In the genomic region with DNA sequence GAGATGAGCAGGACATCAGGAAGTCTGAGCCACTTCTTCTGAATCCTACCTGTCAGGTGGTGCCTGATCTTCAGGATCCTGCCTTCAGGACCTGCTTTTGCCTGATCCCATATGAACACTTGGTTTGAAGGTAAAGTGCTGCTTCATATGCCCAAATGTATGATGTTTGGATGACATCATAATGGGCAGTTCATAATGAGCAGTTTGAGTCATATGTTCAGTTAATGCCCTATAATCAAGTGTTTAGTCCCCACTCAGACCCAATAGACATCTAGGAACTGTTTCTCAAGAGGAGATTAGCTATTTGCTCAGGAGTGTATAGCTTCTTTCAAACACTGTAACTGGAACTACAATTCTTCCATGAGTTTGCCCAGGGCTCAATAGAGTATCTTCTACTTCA, we compare ENCODE assay signal across 21 cellular contexts.
"Had no signal": no experiment of that assay in that cellular context is flagged by ENCODE, and none has a peak within 500 bp of the region (broad histone marks: within the 10 kb centered on the region; RNA-seq: fewer than 3 reads in every experiment).

No MANE protein-coding gene starts in this region.

- H3K9me3 ChIP-seq: esophagus squamous epithelium, gastrocnemius medialis, lower lobe of right lung, mucosa of descending colon had no signal

- H3K9me3 Mint-ChIP-seq: effector memory CD8-positive, alpha-beta T cell; endodermal cell; mesothelial cell of epicardium had no signal

- H3K27ac ChIP-seq: epithelial cell of prostate, esophagus squamous epithelium, gastrocnemius medialis, heart right ventricle, left lung, lower lobe of right lung had no signal

- H3K36me3 Mint-ChIP-seq: mesothelial cell of epicardium, naive B cell had no signal

- H3K27ac Mint-ChIP-seq: dendritic cell treated with granulocyte-macrophage colony-stimulating factor and Interleukin-4, amounts not matched to agents 40 ng/mL and 50 ng/mL, for 4 days; effector memory CD8-positive, alpha-beta T cell; endodermal cell; mesothelial cell of epicardium; naive B cell had no signal

- DNase-seq: cortex of kidney; effector CD8-positive, alpha-beta T cell; effector memory CD8-positive, alpha-beta T cell; endodermal cell; esophagus squamous epithelium; foreskin fibroblast; foreskin melanocyte; gastrocnemius medialis; glutamatergic neuron; head of caudate nucleus; heart right ventricle; hippocampal formation; left cardiac atrium; left lung; left ventricle myocardium superior; lower lobe of right lung; mucosa of descending colon; naive B cell had no signal

- H3K4me3 ChIP-seq: esophagus squamous epithelium, gastrocnemius medialis, heart right ventricle, left lung, lower lobe of right lung, mucosa of descending colon had no signal

- H3K4me1 ChIP-seq: gastrocnemius medialis, heart right ventricle, left lung, lower lobe of right lung had no signal

- H3K4me1 Mint-ChIP-seq: endodermal cell, naive B cell had no signal

- H3K4me3 Mint-ChIP-seq: dendritic cell treated with granulocyte-macrophage colony-stimulating factor and Interleukin-4, amounts not matched to agents 40 ng/mL and 50 ng/mL, for 4 days; effector memory CD8-positive, alpha-beta T cell; endodermal cell; mesothelial cell of epicardium; naive B cell had no signal

- H3K36me3 ChIP-seq: esophagus squamous epithelium, gastrocnemius medialis, heart right ventricle, left lung, lower lobe of right lung had no signal

- H3K27me3 ChIP-seq: esophagus squamous epithelium, left lung had no signal
